In the genomic region with DNA sequence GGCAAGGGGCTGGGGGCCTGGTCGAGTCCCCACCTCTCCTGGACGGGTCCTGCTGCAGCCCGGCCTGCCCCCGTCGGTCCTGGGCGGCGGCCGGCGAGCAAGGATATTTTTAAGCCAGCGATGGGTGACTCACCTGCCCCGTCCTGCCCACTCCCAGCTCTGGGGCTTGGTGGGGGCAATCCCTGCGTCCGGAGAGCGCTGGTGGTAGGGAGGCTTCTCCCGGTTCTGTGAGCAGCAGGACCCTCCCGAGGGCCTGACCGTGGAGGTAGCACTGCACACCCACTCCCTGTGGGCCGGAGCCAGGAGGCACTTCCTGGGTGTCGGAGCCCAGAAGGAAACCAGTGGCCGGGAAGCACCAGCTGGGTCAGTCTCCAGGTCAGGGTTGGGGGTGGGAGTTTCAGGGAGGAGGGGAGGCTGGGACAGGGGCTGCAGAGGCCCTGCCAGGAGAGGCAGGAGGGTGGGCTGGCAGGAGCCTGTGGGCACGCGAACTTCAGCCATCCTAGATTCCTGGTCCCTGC, we compare ENCODE assay signal across 9 cellular contexts. TPM values are rescaled to one million over a fixed set of nuclear protein-coding genes. Genes with fewer than 3 reads are reported as not detected.
DNase-seq lines count a peak whose midpoint lies in the region; ATAC-seq and TF ChIP-seq lines count a peak whose summit lies in the region.
"Had no signal": no experiment of that assay in that cellular context is flagged by ENCODE, and none has a peak within 500 bp of the region (broad histone marks: within the 10 kb centered on the region; RNA-seq: fewer than 3 reads in every experiment).

No MANE protein-coding gene starts in this region.

- no peak for TF ChIP-seq RAD21 in SK-N-SH (IDR thresholded peaks at IDR 0.05; ENCODE audit: low read length)

- no peak overlapping the region for H2AFZ ChIP-seq in SK-N-SH (ENCODE audit: low read depth)

- H3K9me2 ChIP-seq in SK-N-SH = no peaks in the 10 kb centered on the region

- POLR2A ChIA-PET in SK-N-SH (lab: Yijun Ruan, JAX) = interaction anchor here (1.1 kb wide), 1 partner anchor 10 kb away, joined by 6 read pairs; a partner anchor contains a TSS

- no peaks in the 10 kb centered on the region for H3K9me3 ChIP-seq in SK-N-SH

- H3K27me3 ChIP-seq in SK-N-SH (ENCODE audit: insufficient read depth) = no peaks in the 10 kb centered on the region

- H3K27ac Mint-ChIP-seq in memory B cell = no peak overlapping the region
- H3K27ac Mint-ChIP-seq: dendritic cell treated with granulocyte-macrophage colony-stimulating factor and Interleukin-4, amounts not matched to agents 40 ng/mL and 50 ng/mL, for 4 days had no signal

- CTCF ChIA-PET in SK-N-SH (lab: Yijun Ruan, JAX) = interaction anchor here (0.8 to 2.7 kb wide), 7 partner anchors 10 to 44 kb away, joined by 3 to 9 read pairs (median 3); a partner anchor contains a TSS

- H3K4me1 Mint-ChIP-seq in memory B cell = peaks cover 19% of the 10 kb centered on the region

- H3K4me3 Mint-ChIP-seq in memory B cell = peak overlapping the region; percentile 21

- no peak overlapping the region for H3K9ac ChIP-seq in SK-N-SH

- WGBS in SK-N-SH (ENCODE audit: low lambda C conversion rate) = 55% methylated on average over 13 of the region's 22 CpGs
- WGBS in urinary bladder = 5% methylated on average over 22 of the region's 22 CpGs

- H3K27ac ChIP-seq in SK-N-SH (ENCODE audit: low read depth in 2 of 2, low read length in 1 of 2) (no peak overlapping the region), urinary bladder (ENCODE audit: low read depth) (peak overlapping the region; percentile 59)

- no peak for TF ChIP-seq CTCF in SK-N-SH (IDR thresholded peaks at IDR 0.05)

- TF ChIP-seq EP300 in SK-N-SH (IDR thresholded peaks at IDR 0.05; ENCODE audit: borderline replicate concordance in 1 of 2, low read depth in 1 of 2, low read length in 1 of 2) = no peak

- H3K4me3 ChIP-seq in SK-N-SH (ENCODE audit: low read depth in 2 of 2, low read length in 1 of 2) = no peak overlapping the region
- peak overlapping the region; percentile 50 for H3K4me3 ChIP-seq in urinary bladder (ENCODE audit: low read depth, low read length)

- no peaks in the 10 kb centered on the region for H3F3A ChIP-seq in SK-N-SH (replicated peaks; ENCODE audit: insufficient read depth)

- no peaks in the 10 kb centered on the region for H4K20me1 ChIP-seq in SK-N-SH (ENCODE audit: insufficient read depth)

- ATAC-seq in SK-N-SH treated with all-trans-retinoic acid at 6 μM for 48 hours = peak; percentile 8; the same call in 2 of the 3 replicates
- no peak for ATAC-seq in memory B cell (ENCODE audit: low read depth)
- no peak for ATAC-seq in GM18867 (IDR thresholded peaks at IDR 0.05; ENCODE audit: unreplicated experiment)

- H3K4me1 ChIP-seq in SK-N-SH (ENCODE audit: control insufficient read depth in 1 of 2, insufficient read depth in 2 of 2, low read depth in 1 of 2, low read length in 1 of 2) (peaks cover 0 to 2% of the 10 kb centered on the region in 2 experiments; a peak in 1 of 4 replicates), urinary bladder (ENCODE audit: insufficient read depth) (no peaks in the 10 kb centered on the region)

- H3K36me3 ChIP-seq in SK-N-SH (replicated peaks in 1 of 2; ENCODE audit: control insufficient read depth in 1 of 2, insufficient read depth in 2 of 2, low read length in 1 of 2) (no peaks in the 10 kb centered on the region), urinary bladder (ENCODE audit: insufficient read depth) (peaks cover 1% of the 10 kb centered on the region)

- peaks cover 2% of the 10 kb centered on the region for H3K36me3 Mint-ChIP-seq in memory B cell

- no peaks in the 10 kb centered on the region for H3K79me2 ChIP-seq in SK-N-SH (ENCODE audit: insufficient read depth)

- no peak overlapping the region for H3K4me2 ChIP-seq in SK-N-SH

- peaks cover 19% of the 10 kb centered on the region for H3K27me3 Mint-ChIP-seq in memory B cell

- DNase-seq in SK-N-SH = no peak
- DNase-seq in dedifferentiated amniotic fluid mesenchymal stem cell (ENCODE audit: extremely low spot score) = peak; percentile 26
- DNase-seq in memory B cell (ENCODE audit: low spot score in 2 of 2) = peak in 1 of 2 donors; percentile 25
- DNase-seq in NCI-H1105 (lab: John Stamatoyannopoulos, UW) = no peak
- no peak for DNase-seq in stimulated activated naive CD4-positive, alpha-beta T cell (lab: John Stamatoyannopoulos, UW)

- H3K9me3 Mint-ChIP-seq in memory B cell = no peaks in the 10 kb centered on the region
- H3K9me3 Mint-ChIP-seq: dendritic cell treated with granulocyte-macrophage colony-stimulating factor and Interleukin-4, amounts not matched to agents 40 ng/mL and 50 ng/mL, for 4 days had no signal

TF ChIP-seq in SK-N-SH treated with all-trans-retinoic acid at 6 μM for 48 hours, 23 proteins besides CTCF, POLR2A, EP300 and RAD21 (continues in another document):
- no peak for TF ChIP-seq TOX (CRISPR knock-in tag; IDR thresholded peaks at IDR 0.05; ENCODE audit: borderline replicate concordance)
- TF ChIP-seq SNAI2 (CRISPR knock-in tag; IDR thresholded peaks at IDR 0.05) = no peak
- no peak for TF ChIP-seq TCF4 (CRISPR knock-in tag; IDR thresholded peaks at IDR 0.05; ENCODE audit: borderline replicate concordance)
- TF ChIP-seq, protein P1, sequence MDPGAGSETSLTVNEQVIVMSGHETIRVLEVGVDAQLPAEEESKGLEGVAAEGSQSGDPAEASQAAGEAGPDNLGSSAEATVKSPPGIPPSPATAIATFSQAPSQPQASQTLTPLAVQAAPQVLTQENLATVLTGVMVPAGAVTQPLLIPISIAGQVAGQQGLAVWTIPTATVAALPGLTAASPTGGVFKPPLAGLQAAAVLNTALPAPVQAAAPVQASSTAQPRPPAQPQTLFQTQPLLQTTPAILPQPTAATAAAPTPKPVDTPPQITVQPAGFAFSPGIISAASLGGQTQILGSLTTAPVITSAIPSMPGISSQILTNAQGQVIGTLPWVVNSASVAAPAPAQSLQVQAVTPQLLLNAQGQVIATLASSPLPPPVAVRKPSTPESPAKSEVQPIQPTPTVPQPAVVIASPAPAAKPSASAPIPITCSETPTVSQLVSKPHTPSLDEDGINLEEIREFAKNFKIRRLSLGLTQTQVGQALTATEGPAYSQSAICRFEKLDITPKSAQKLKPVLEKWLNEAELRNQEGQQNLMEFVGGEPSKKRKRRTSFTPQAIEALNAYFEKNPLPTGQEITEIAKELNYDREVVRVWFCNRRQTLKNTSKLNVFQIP (CRISPR knock-in tag; IDR thresholded peaks at IDR 0.05; ENCODE audit: borderline replicate concordance, low read depth) = no peak
- TF ChIP-seq ESRRG (CRISPR knock-in tag; IDR thresholded peaks at IDR 0.05) = no peak
- TF ChIP-seq ISL1 (CRISPR knock-in tag; IDR thresholded peaks at IDR 0.05) = no peak
- TF ChIP-seq ZC3H10 (CRISPR knock-in tag; IDR thresholded peaks at IDR 0.05) = no peak

TF ChIP-seq in SK-N-SH, 30 proteins besides CTCF, POLR2A, EP300 and RAD21 (continues in another document):
- TF ChIP-seq, protein P2, sequence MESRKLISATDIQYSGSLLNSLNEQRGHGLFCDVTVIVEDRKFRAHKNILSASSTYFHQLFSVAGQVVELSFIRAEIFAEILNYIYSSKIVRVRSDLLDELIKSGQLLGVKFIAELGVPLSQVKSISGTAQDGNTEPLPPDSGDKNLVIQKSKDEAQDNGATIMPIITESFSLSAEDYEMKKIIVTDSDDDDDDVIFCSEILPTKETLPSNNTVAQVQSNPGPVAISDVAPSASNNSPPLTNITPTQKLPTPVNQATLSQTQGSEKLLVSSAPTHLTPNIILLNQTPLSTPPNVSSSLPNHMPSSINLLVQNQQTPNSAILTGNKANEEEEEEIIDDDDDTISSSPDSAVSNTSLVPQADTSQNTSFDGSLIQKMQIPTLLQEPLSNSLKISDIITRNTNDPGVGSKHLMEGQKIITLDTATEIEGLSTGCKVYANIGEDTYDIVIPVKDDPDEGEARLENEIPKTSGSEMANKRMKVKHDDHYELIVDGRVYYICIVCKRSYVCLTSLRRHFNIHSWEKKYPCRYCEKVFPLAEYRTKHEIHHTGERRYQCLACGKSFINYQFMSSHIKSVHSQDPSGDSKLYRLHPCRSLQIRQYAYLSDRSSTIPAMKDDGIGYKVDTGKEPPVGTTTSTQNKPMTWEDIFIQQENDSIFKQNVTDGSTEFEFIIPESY (IDR thresholded peaks at IDR 0.05; ENCODE audit: borderline replicate concordance, low read depth) = no peak
- TF ChIP-seq TCF12 (IDR thresholded peaks at IDR 0.05) (no peak), MEF2A (IDR thresholded peaks at IDR 0.05; ENCODE audit: borderline replicate concordance, low read depth) (no peak), FOSL2 (IDR thresholded peaks at IDR 0.05; ENCODE audit: borderline replicate concordance, low read depth) (no peak), EZH2phosphoT487 (IDR thresholded peaks at IDR 0.05; ENCODE audit: borderline replicate concordance, low read depth) (no peak), POLR2AphosphoS5 (IDR thresholded peaks at IDR 0.05; ENCODE audit: low read depth, low read length) (no peak), GATA2 (CRISPR knock-in tag; IDR thresholded peaks at IDR 0.05) (no peak), TAF1 (IDR thresholded peaks at IDR 0.05; ENCODE audit: borderline replicate concordance, low read depth, low read length) (no peak)
- TF ChIP-seq, protein P3, sequence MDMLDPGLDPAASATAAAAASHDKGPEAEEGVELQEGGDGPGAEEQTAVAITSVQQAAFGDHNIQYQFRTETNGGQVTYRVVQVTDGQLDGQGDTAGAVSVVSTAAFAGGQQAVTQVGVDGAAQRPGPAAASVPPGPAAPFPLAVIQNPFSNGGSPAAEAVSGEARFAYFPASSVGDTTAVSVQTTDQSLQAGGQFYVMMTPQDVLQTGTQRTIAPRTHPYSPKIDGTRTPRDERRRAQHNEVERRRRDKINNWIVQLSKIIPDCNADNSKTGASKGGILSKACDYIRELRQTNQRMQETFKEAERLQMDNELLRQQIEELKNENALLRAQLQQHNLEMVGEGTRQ (IDR thresholded peaks at IDR 0.05; ENCODE audit: borderline replicate concordance, low read depth, low read length) = no peak

RNA-seq across cellular contexts. Expression of a gene that starts 0.5 kb away (rescaled TPM):
- polyA plus RNA-seq in SK-N-SH (2012; rRNA removed) (0.67 and 0.74 TPM in 2 replicates), urinary bladder (23.2 TPM)
- polyA plus RNA-seq in SK-N-SH (2012; cell fraction: cytosol; rRNA removed) = 0.42 and 0.52 TPM in 2 replicates
- 3.7 and 4.3 TPM in 2 replicates for polyA plus RNA-seq in SK-N-SH (2012; cell fraction: nucleus; rRNA removed)
- total RNA-seq in urinary bladder = 12.4 TPM

RNA-seq across cellular contexts. Expression of a gene that starts 10.9 kb away (rescaled TPM):
- 40.4 and 51.0 TPM in 2 replicates for polyA plus RNA-seq in SK-N-SH (2012; rRNA removed)
- polyA plus RNA-seq in SK-N-SH (2012; cell fraction: cytosol; rRNA removed) = 34.3 and 36.4 TPM in 2 replicates
- polyA plus RNA-seq in SK-N-SH (2012; cell fraction: nucleus; rRNA removed) = 88.5 and 114 TPM in 2 replicates
- total RNA-seq in urinary bladder = 10.8 TPM
- polyA plus RNA-seq in urinary bladder = 36.8 TPM

RNA-seq across cellular contexts. Expression of a gene that starts 11.5 kb away (rescaled TPM):
- polyA plus RNA-seq in SK-N-SH (2012; rRNA removed) (36.0 and 40.6 TPM in 2 replicates), urinary bladder (29.7 TPM)
- 19.2 and 27.9 TPM in 2 replicates for polyA plus RNA-seq in SK-N-SH (2012; cell fraction: cytosol; rRNA removed)
- 28.1 and 32.0 TPM in 2 replicates for polyA plus RNA-seq in SK-N-SH (2012; cell fraction: nucleus; rRNA removed)
- 14.9 TPM for total RNA-seq in urinary bladder

RNA-seq across cellular contexts. Expression of a gene that starts 40.8 kb away (rescaled TPM):
- polyA plus RNA-seq in SK-N-SH (2012; rRNA removed) = 78.4 and 103 TPM in 2 replicates
- 84.3 and 95.6 TPM in 2 replicates for polyA plus RNA-seq in SK-N-SH (2012; cell fraction: cytosol; rRNA removed)
- 75.1 and 87.3 TPM in 2 replicates for polyA plus RNA-seq in SK-N-SH (2012; cell fraction: nucleus; rRNA removed)
- total RNA-seq in urinary bladder = 62.9 TPM
- 201 TPM for polyA plus RNA-seq in urinary bladder
